ENCODE assay signal across 21 cellular contexts in genomic region chr6:75345413-75345812, GRCh38.
"Had no signal": no experiment of that assay in that cellular context is flagged by ENCODE, and none has a peak within 500 bp of the region (broad histone marks: within the 10 kb centered on the region; RNA-seq: fewer than 3 reads in every experiment).

No MANE protein-coding gene starts in this region.

- H3K27ac ChIP-seq: body of pancreas, esophagus squamous epithelium, left ventricle myocardium inferior, transverse colon had no signal

- H3K9me3 ChIP-seq: body of pancreas, esophagus squamous epithelium, left ventricle myocardium inferior, transverse colon had no signal

- DNase-seq: activated CD4-positive, alpha-beta T cell treated with anti-CD3 and anti-CD28 coated beads, Interleukin-2, amount 10 ng/mL, durations not matched to agents 24 days and 14 days; activated CD4-positive, CD25-positive, alpha-beta regulatory T cell; activated CD8-positive, alpha-beta memory T cell treated with anti-CD3 and anti-CD28 coated beads, Interleukin-2, amount 50 U/mL, for 4 hours; activated CD8-positive, alpha-beta T cell treated with anti-CD3 and anti-CD28 coated beads, Interleukin-2, amount 10 ng/mL, durations not matched to agents 7 days and 5 days; activated effector memory CD4-positive, alpha-beta T cell treated with anti-CD3 and anti-CD28 coated beads, Interleukin-2, amount 50 U/mL, for 16 hours; activated T-cell treated with anti-CD3 and anti-CD28 coated beads, Interleukin-2, amount 50 U/mL, for 48 hours; amniotic stem cell; body of pancreas; central memory CD4-positive, alpha-beta T cell; effector CD4-positive, alpha-beta T cell; esophagus squamous epithelium; hippocampal formation; kidney; left ventricle myocardium inferior; small intestine; stimulated activated CD4-positive, alpha-beta T cell treated with anti-CD3 and anti-CD28 coated beads, Interleukin-4, amount 100 ng/mL, for 4 hours; stimulated activated CD8-positive, alpha-beta memory T cell treated with anti-CD3 and anti-CD28 coated beads, Interleukin-4, amount 100 ng/mL, for 48 hours; stimulated activated naive CD8-positive, alpha-beta T cell treated with anti-CD3 and anti-CD28 coated beads, Interleukin-15, Interleukin-2, amounts not matched to agents 100 U/mL and 50 U/mL, for 24 hours; transverse colon had no signal

- H3K4me3 ChIP-seq: body of pancreas, coronary artery, esophagus squamous epithelium, left ventricle myocardium inferior, transverse colon had no signal

- H3K27me3 ChIP-seq: body of pancreas, esophagus squamous epithelium had no signal

- ATAC-seq: activated CD8-positive, alpha-beta T cell treated with anti-CD3 and anti-CD28 coated beads, Interleukin-2, amount 10 ng/mL, durations not matched to agents 7 days and 5 days; body of pancreas; right cardiac atrium; stimulated activated naive CD8-positive, alpha-beta T cell treated with anti-CD3 and anti-CD28 coated beads, Interleukin-15, Interleukin-2, amounts not matched to agents 100 U/mL and 50 U/mL, for 24 hours had no signal

- H3K36me3 ChIP-seq: esophagus squamous epithelium, transverse colon had no signal
